In the genomic region with DNA sequence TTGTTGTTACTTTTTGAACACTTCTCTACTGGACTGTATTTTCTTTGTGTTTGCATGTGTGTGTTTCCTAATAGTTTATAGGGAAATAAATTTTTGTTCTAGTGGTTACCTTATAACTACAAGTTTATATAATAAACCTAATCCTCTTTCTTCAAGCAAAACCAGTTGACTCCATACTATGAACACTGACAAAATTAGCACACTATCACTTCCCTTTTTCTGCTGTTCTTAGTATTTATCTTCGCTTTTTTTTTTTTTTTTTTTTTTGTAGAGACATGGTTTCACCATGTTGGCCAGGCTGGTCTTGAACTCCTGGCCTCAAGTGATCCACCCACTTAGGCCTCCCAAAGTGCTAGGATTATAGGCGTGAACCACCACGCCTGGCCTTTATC, we compare ENCODE assay signal across 8 cellular contexts. TPM values are rescaled to one million over a fixed set of nuclear protein-coding genes. Genes with fewer than 3 reads are reported as not detected.
DNase-seq lines count a peak whose midpoint lies in the region; ATAC-seq and TF ChIP-seq lines count a peak whose summit lies in the region.

No MANE protein-coding gene starts in this region.

- no peaks in the 10 kb centered on the region for H3K36me3 Mint-ChIP-seq in CD14-positive monocyte

- TF ChIP-seq CTCF in CD14-positive monocyte (IDR thresholded peaks at IDR 0.05), result no peak
- no peak for TF ChIP-seq CTCF in NB4 (IDR thresholded peaks at IDR 0.05; ENCODE audit: low read depth, low read length)
- TF ChIP-seq CTCF in fibroblast of lung (conservative IDR thresholded peaks at IDR 0.05 in 1 of 2, IDR thresholded peaks at IDR 0.05 in 1 of 2; ENCODE audit: low read depth in 1 of 2, low read length in 2 of 2), result no peak

- peaks cover 8% of the 10 kb centered on the region for H3K4me1 ChIP-seq in fibroblast of lung (ENCODE audit: control insufficient read depth, extremely low read depth, insufficient read depth, low read length)

- H3K4me3 ChIP-seq in NB4 (ENCODE audit: low read depth, low read length), result no peak overlapping the region
- H3K4me3 ChIP-seq in fibroblast of lung (replicated peaks in 1 of 4; ENCODE audit: control extremely low read depth in 1 of 4, insufficient read depth in 1 of 4, low read depth in 3 of 4, low read length in 4 of 4), result no peak overlapping the region

- no peaks in the 10 kb centered on the region for H3K9me3 ChIP-seq in fibroblast of lung (ENCODE audit: control insufficient read depth, insufficient read depth, low read depth, low read length)

- H3K27me3 Mint-ChIP-seq in CD14-positive monocyte (ENCODE audit: low read depth in 3 of 3), result no peaks in the 10 kb centered on the region
- H3K27me3 Mint-ChIP-seq in stimulated activated naive CD8-positive, alpha-beta T cell treated with anti-CD3 and anti-CD28 coated beads, Interleukin-15, amount 100 ng/mL, for 72 hours, result peaks cover 3% of the 10 kb centered on the region

- no peak for TF ChIP-seq POLR2A in NB4 (IDR thresholded peaks at IDR 0.05; ENCODE audit: extremely low read depth, insufficient read length)

- H3K36me3 ChIP-seq in fibroblast of lung (ENCODE audit: control insufficient read depth, insufficient read depth, low read length), result no peaks in the 10 kb centered on the region

- intact Hi-C loops in CD14-positive monocyte (cut with micrococcal nuclease), result loop anchor here in 1 of 2 donors (2.0 kb wide), 1 partner anchor 23 kb away; no protein-coding TSS in a partner anchor

- H3K4me2 ChIP-seq in fibroblast of lung (ENCODE audit: extremely low read depth, insufficient read depth, low read length), result peak overlapping the region; percentile 68

- no peak overlapping the region for H3K9ac ChIP-seq in fibroblast of lung (ENCODE audit: insufficient read depth, low read length)

- H3K27ac ChIP-seq in fibroblast of lung (ENCODE audit: insufficient read depth, low read length), result peak overlapping the region; percentile 97

- H3K9me3 Mint-ChIP-seq in CD14-positive monocyte, result peaks cover 0 to 4% (median 0%) of the 10 kb centered on the region in 7 donors
- peaks cover 5 to 12% of the 10 kb centered on the region in 2 donors for H3K9me3 Mint-ChIP-seq in stimulated activated naive CD8-positive, alpha-beta T cell treated with anti-CD3 and anti-CD28 coated beads, Interleukin-15, amount 100 ng/mL, for 72 hours

- peak overlapping the region; percentile 96 for H2AFZ ChIP-seq in fibroblast of lung (ENCODE audit: low read length)

- H4K20me1 ChIP-seq in fibroblast of lung (ENCODE audit: control insufficient read depth, extremely low read depth, insufficient read depth, low read length), result no peaks in the 10 kb centered on the region

- DNase-seq in CD14-positive monocyte (ENCODE audit: low spot score) (no peak), NB4 (ENCODE audit: low read depth) (peak; percentile 57), fibroblast of lung (ENCODE audit: low read depth in 2 of 2) (no peak), HuH-7.5 (ENCODE audit: low spot score) (no peak), NCI-H187 (lab: John Stamatoyannopoulos, UW) (no peak)
- DNase-seq in stimulated activated naive CD8-positive, alpha-beta T cell treated with anti-CD3 and anti-CD28 coated beads, Interleukin-15, amount 100 ng/mL, for 72 hours, result no peak

- H3K79me2 ChIP-seq in fibroblast of lung (ENCODE audit: control insufficient read depth, insufficient read depth, low read length), result no peaks in the 10 kb centered on the region

- H3K4me1 Mint-ChIP-seq in CD14-positive monocyte, result peaks cover 53% of the 10 kb centered on the region
- H3K4me1 Mint-ChIP-seq in stimulated activated naive CD8-positive, alpha-beta T cell treated with anti-CD3 and anti-CD28 coated beads, Interleukin-15, amount 100 ng/mL, for 72 hours, result peaks cover 26% of the 10 kb centered on the region

- H3K4me3 Mint-ChIP-seq in CD14-positive monocyte, result peak overlapping the region; percentile 20 to 60
- peak overlapping the region in 1 of 2 donors; percentile 70 for H3K4me3 Mint-ChIP-seq in stimulated activated naive CD8-positive, alpha-beta T cell treated with anti-CD3 and anti-CD28 coated beads, Interleukin-15, amount 100 ng/mL, for 72 hours

- H3K27me3 ChIP-seq in fibroblast of lung (ENCODE audit: control insufficient read depth, insufficient read depth, low read length), result no peaks in the 10 kb centered on the region

- ATAC-seq in GM21423 (IDR thresholded peaks at IDR 0.05; ENCODE audit: unreplicated experiment) (peak; percentile 38), HG03342 (IDR thresholded peaks at IDR 0.05; ENCODE audit: unreplicated experiment) (no peak)
- no peak for ATAC-seq in stimulated activated naive CD8-positive, alpha-beta T cell treated with anti-CD3 and anti-CD28 coated beads, Interleukin-15, amount 100 ng/mL, for 72 hours

- peak overlapping the region; percentile 92 to 99 (median 95) for H3K27ac Mint-ChIP-seq in CD14-positive monocyte
- H3K27ac Mint-ChIP-seq in stimulated activated naive CD8-positive, alpha-beta T cell treated with anti-CD3 and anti-CD28 coated beads, Interleukin-15, amount 100 ng/mL, for 72 hours, result peak overlapping the region in 1 of 2 donors; percentile 72

RNA-seq across cellular contexts. Expression of a gene that starts 25.0 kb away (rescaled TPM):
- polyA plus RNA-seq in CD14-positive monocyte, result 10 to 100 TPM; 55.4 to 78.8 TPM
- 72.9 and 103 TPM in 2 replicates for total RNA-seq in fibroblast of lung
- 120 and 147 TPM in 2 replicates for polyA plus RNA-seq in fibroblast of lung
- 68.0 and 80.7 TPM in 2 replicates for polyA plus RNA-seq in fibroblast of lung (2012)
- 32.8 and 35.4 TPM in 2 replicates for polyA minus RNA-seq in fibroblast of lung (ENCODE audit: low replicate concordance)

RNA-seq across cellular contexts. Expression of a gene that starts 30.8 kb away (rescaled TPM):
- polyA plus RNA-seq in CD14-positive monocyte (1 to 10 TPM; 2.6 to 5.2 TPM), fibroblast of lung (18.9 and 35.5 TPM in 2 replicates)
- 12.9 and 13.6 TPM in 2 replicates for total RNA-seq in fibroblast of lung
- polyA plus RNA-seq in fibroblast of lung (2012), result 16.4 and 30.3 TPM in 2 replicates
- polyA minus RNA-seq in fibroblast of lung (ENCODE audit: low replicate concordance), result 2.5 and 11.1 TPM in 2 replicates

RNA-seq across cellular contexts. Expression of a gene that starts 54.8 kb away (rescaled TPM):
- polyA plus RNA-seq in CD14-positive monocyte (under 1 TPM in 1 of 2 donors, not detected in 1; 0.34 TPM), fibroblast of lung (not detected in 2 replicates)
- not detected in 2 replicates for total RNA-seq in fibroblast of lung
- not detected in 2 replicates for polyA plus RNA-seq in fibroblast of lung (2012)
- not detected in 2 replicates for polyA minus RNA-seq in fibroblast of lung (ENCODE audit: low replicate concordance)
